15 cellular contexts compared by ENCODE assay signal in genomic region chr2:232473467-232473890, GRCh38. TPM values are rescaled to one million over a fixed set of nuclear protein-coding genes. Genes with fewer than 3 reads are reported as not detected.
DNase-seq lines count a peak whose midpoint lies in the region; ATAC-seq and TF ChIP-seq lines count a peak whose summit lies in the region.
"Had no signal": no experiment of that assay in that cellular context is flagged by ENCODE, and none has a peak within 500 bp of the region (broad histone marks: within the 10 kb centered on the region; RNA-seq: fewer than 3 reads in every experiment).

No MANE protein-coding gene starts in this region.

- intact Hi-C loops in sigmoid colon (cut with DNase I), result no loop called here

- H3K27ac ChIP-seq in sigmoid colon, result no peak overlapping the region
- H3K27ac ChIP-seq: thoracic aorta had no signal

- no peaks in the 10 kb centered on the region for H3K4me1 ChIP-seq in sigmoid colon

- H3K36me3 ChIP-seq in sigmoid colon, result no peaks in the 10 kb centered on the region
- H3K36me3 ChIP-seq: thoracic aorta had no signal

- peaks cover 9% of the 10 kb centered on the region for H3K36me3 Mint-ChIP-seq in chondrocyte (ENCODE audit: low read depth)

- H3K9me3 ChIP-seq in sigmoid colon, result no peaks in the 10 kb centered on the region

- TF ChIP-seq POLR2A in sigmoid colon (IDR thresholded peaks at IDR 0.05), result no peak

- peaks cover 65% of the 10 kb centered on the region for H3K27me3 Mint-ChIP-seq in chondrocyte (ENCODE audit: low read depth)

- peak; percentile 25 for DNase-seq in NCI-H146 (lab: John Stamatoyannopoulos, UW)
- DNase-seq in NCI-H146 treated with DMSO at 0.1 percent for 48 hours (lab: John Stamatoyannopoulos, UW; ENCODE audit: unreplicated experiment), result no peak
- peak; percentile 84 for DNase-seq in NCI-H345 (lab: John Stamatoyannopoulos, UW)
- DNase-seq in chondrocyte (ENCODE audit: low spot score), result peak; percentile 3
- DNase-seq in sigmoid colon, result peak; percentile 36
- DNase-seq in HPDE6-E6E7 (ENCODE audit: extremely low spot score), result no peak
- DNase-seq: activated T-cell treated with anti-CD3 and anti-CD28 coated beads, Interleukin-2, amount 50 U/mL, for 72 hours; effector CD4-positive, alpha-beta T cell; GDM1; NK-92 treated with Interleukin-12 subunit alpha and Interleukin-12 subunit beta, amount 100 ng/mL, for 24 hours; T1000 had no signal

- WGBS in sigmoid colon, 2 donors, result 31 to 46% methylated on average over 6 of the region's 6 CpGs

- no peak overlapping the region for H3K4me3 ChIP-seq in sigmoid colon
- H3K4me3 ChIP-seq: thoracic aorta had no signal

- ATAC-seq in GM21390 (IDR thresholded peaks at IDR 0.05; ENCODE audit: unreplicated experiment), result no peak
- ATAC-seq in GM21576 (IDR thresholded peaks at IDR 0.05; ENCODE audit: unreplicated experiment), result no peak
- ATAC-seq: activated T-cell treated with anti-CD3 and anti-CD28 coated beads, Interleukin-2, amount 50 U/mL, for 72 hours had no signal

- H3K9me3 Mint-ChIP-seq in chondrocyte (ENCODE audit: low read depth), result peaks cover 18% of the 10 kb centered on the region
- H3K9me3 Mint-ChIP-seq: neural crest cell had no signal

- no peak for TF ChIP-seq CTCF in chondrocyte (IDR thresholded peaks at IDR 0.05)
- no peak for TF ChIP-seq CTCF in sigmoid colon (IDR thresholded peaks at IDR 0.05)

- no peaks in the 10 kb centered on the region for H3K4me1 Mint-ChIP-seq in chondrocyte (ENCODE audit: low read depth)
- H3K4me1 Mint-ChIP-seq: neural crest cell had no signal

- no peak overlapping the region for H3K27ac Mint-ChIP-seq in chondrocyte (ENCODE audit: unreplicated experiment)
- H3K27ac Mint-ChIP-seq: activated T-cell treated with anti-CD3 and anti-CD28 coated beads, Interleukin-2, amount 50 U/mL, for 72 hours had no signal

- TF ChIP-seq EP300 in sigmoid colon (IDR thresholded peaks at IDR 0.05), result no peak

- H3K4me3 Mint-ChIP-seq in chondrocyte (ENCODE audit: unreplicated experiment), result no peak overlapping the region
- H3K4me3 Mint-ChIP-seq: activated T-cell treated with anti-CD3 and anti-CD28 coated beads, Interleukin-2, amount 50 U/mL, for 72 hours; neural crest cell had no signal

- peaks cover 0 to 21% (median 8%) of the 10 kb centered on the region in 3 donors for H3K27me3 ChIP-seq in sigmoid colon

RNA-seq across cellular contexts. Expression of gene ECEL1, which starts 14.2 kb away (rescaled TPM):
- total RNA-seq in chondrocyte (0.12 to 0.53 TPM in 2 of 3 replicates, not detected in the other), sigmoid colon (1 to 10 TPM in 2 of 4 donors, under 1 TPM in 2; 0.16 to 6.1 (median 1.0) TPM)
- polyA plus RNA-seq in sigmoid colon, result under 1 TPM in 1 of 3 donors, not detected in 2; 0.61 TPM

RNA-seq across cellular contexts. Expression of gene ALPI, which starts 17.5 kb away (rescaled TPM):
- total RNA-seq in chondrocyte, result not detected in 3 replicates
- not detected for total RNA-seq in sigmoid colon
- 10 to 100 TPM in 1 of 3 donors, 1 to 10 TPM in 2; 5.3 to 10.2 (median 7.2) TPM for polyA plus RNA-seq in sigmoid colon
- total RNA-seq: activated T-cell treated with anti-CD3 and anti-CD28 coated beads, Interleukin-2, amount 50 U/mL, for 72 hours; neural crest cell; thoracic aorta had no signal

RNA-seq across cellular contexts. Expression of gene PRSS56, which starts 46.7 kb away (rescaled TPM):
- total RNA-seq in chondrocyte, result not detected in 3 replicates
- total RNA-seq in sigmoid colon, result not detected
- not detected for polyA plus RNA-seq in sigmoid colon
- total RNA-seq: thoracic aorta had no signal

RNA-seq across cellular contexts. Expression of gene CHRND, which starts 52.5 kb away (rescaled TPM):
- total RNA-seq in chondrocyte, result not detected in 3 replicates
- total RNA-seq in sigmoid colon, result not detected
- polyA plus RNA-seq in sigmoid colon, result not detected
- total RNA-seq: activated T-cell treated with anti-CD3 and anti-CD28 coated beads, Interleukin-2, amount 50 U/mL, for 72 hours; thoracic aorta had no signal

Comparison
In these comparisons a context has a peak if more than half of its experiments do, and no peak if none do; other contexts are left out.
1. DNase-seq: peak in NCI-H146 (single experiment), NCI-H345 (single experiment), chondrocyte (single experiment) and sigmoid colon (single experiment); none in NCI-H146 treated with DMSO at 0.1 percent for 48 hours (single experiment) and HPDE6-E6E7 (single experiment).